16 cellular contexts compared by ENCODE assay signal in the genomic region with DNA sequence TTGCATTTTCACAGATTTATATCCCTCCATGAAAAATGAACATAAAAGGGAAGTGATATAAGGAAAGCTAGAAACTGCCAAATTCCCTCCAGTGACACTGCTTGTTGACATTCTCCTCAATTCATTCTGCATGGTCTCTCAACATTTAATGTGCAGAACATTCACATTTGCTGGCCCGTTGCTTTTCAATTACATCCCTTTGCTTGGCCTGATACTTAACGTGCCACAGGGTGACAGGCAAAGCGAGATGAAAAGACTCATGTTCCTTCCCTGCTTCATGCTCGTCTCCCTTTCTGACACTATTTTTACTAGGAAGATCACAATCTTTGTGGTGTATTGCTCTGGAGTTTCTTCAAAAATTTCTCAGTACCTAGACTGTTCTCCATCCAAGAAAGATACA.
"Had no signal": no experiment of that assay in that cellular context is flagged by ENCODE, and none has a peak within 500 bp of the region (broad histone marks: within the 10 kb centered on the region; RNA-seq: fewer than 3 reads in every experiment).

No MANE protein-coding gene starts in this region.

- H3K27me3 Mint-ChIP-seq: effector memory CD8-positive, alpha-beta T cell; naive B cell had no signal

- H3K4me3 ChIP-seq: esophagus squamous epithelium, gastroesophageal sphincter, lung, right atrium auricular region had no signal

- H3K36me3 Mint-ChIP-seq: naive B cell had no signal

- H3K36me3 ChIP-seq: esophagus squamous epithelium, gastroesophageal sphincter, right atrium auricular region had no signal

- H3K4me1 ChIP-seq: esophagus squamous epithelium, gastroesophageal sphincter, right atrium auricular region had no signal

- H3K9me3 ChIP-seq: esophagus squamous epithelium, gastroesophageal sphincter, right atrium auricular region had no signal

- DNase-seq: effector memory CD8-positive, alpha-beta T cell; esophagus squamous epithelium; foreskin fibroblast; left colon; left ventricle myocardium superior; mesendoderm; naive B cell; posterior cingulate gyrus; small intestine; stimulated activated CD4-positive, alpha-beta T cell treated with anti-CD3 and anti-CD28 coated beads, Interleukin-12 subunit alpha, Interleukin-12 subunit beta, amount 100 ng/mL, for 4 hours; stimulated activated naive CD4-positive, alpha-beta T cell treated with Interleukin-2 at 50 U/mL for 16 hours; trophoblast cell had no signal

- H3K27ac Mint-ChIP-seq: effector memory CD8-positive, alpha-beta T cell; naive B cell; nephron had no signal

- H3K27me3 ChIP-seq: esophagus squamous epithelium, gastroesophageal sphincter, right atrium auricular region had no signal

- H3K27ac ChIP-seq: esophagus squamous epithelium, gastroesophageal sphincter, right atrium auricular region had no signal

- H3K4me1 Mint-ChIP-seq: naive B cell, nephron had no signal

- ATAC-seq: effector memory CD8-positive, alpha-beta T cell; gastroesophageal sphincter; left colon; left ventricle myocardium superior had no signal

- H3K4me3 Mint-ChIP-seq: effector memory CD8-positive, alpha-beta T cell; naive B cell; nephron had no signal
